1 cellular context compared by ENCODE assay signal in genomic region chr1:205591522-205592351, GRCh38.
TF ChIP-seq lines count a peak whose summit lies in the region.

No MANE protein-coding gene starts in this region.

TF ChIP-seq in K562, 482 proteins besides CTCF, POLR2A, EP300 and RAD21 (continued from another document and continues in another):
- TF ChIP-seq ZNF609 (CRISPR knock-in tag; IDR thresholded peaks at IDR 0.05; ENCODE audit: borderline replicate concordance) (no peak), YBX1 (IDR thresholded peaks at IDR 0.05) (no peak), STAT5B (CRISPR knock-in tag; IDR thresholded peaks at IDR 0.05) (no peak), ZFPM2 (CRISPR knock-in tag; IDR thresholded peaks at IDR 0.05) (no peak), PRDM10 (IDR thresholded peaks at IDR 0.05; ENCODE audit: partially characterized antibody) (no peak), NFE2 (IDR thresholded peaks at IDR 0.05; ENCODE audit: low read depth) (no peak), E2F5 (CRISPR knock-in tag; IDR thresholded peaks at IDR 0.05) (0 out of 2 replicates have a peak, but pooled peaks have one; percentile 21), ZNF133 (CRISPR knock-in tag; IDR thresholded peaks at IDR 0.05) (no peak), HMBOX1 (IDR thresholded peaks at IDR 0.05) (no peak), WHSC1 (IDR thresholded peaks at IDR 0.05; ENCODE audit: low read length) (no peak), ELK1 (CRISPR knock-in tag; IDR thresholded peaks at IDR 0.05) (no peak), STAT5A (IDR thresholded peaks at IDR 0.05; ENCODE audit: borderline replicate concordance, low read length) (no peak), CBX2 (IDR thresholded peaks at IDR 0.05; ENCODE audit: insufficient read depth, low read length, poor library complexity, severe bottlenecking) (no peak), SAFB2 (IDR thresholded peaks at IDR 0.05; ENCODE audit: borderline replicate concordance, low read depth, low read length, severe bottlenecking) (no peak), ZNF23 (CRISPR knock-in tag; IDR thresholded peaks at IDR 0.05) (0 out of 2 replicates have a peak, but pooled peaks have one; percentile 19), SRSF3 (IDR thresholded peaks at IDR 0.05; ENCODE audit: insufficient read depth, low read length) (no peak), HINFP (tag; conservative IDR thresholded peaks at IDR 0.05; ENCODE audit: low read depth) (no peak), ZNF24 (IDR thresholded peaks at IDR 0.05) (peak; percentile 59; the same call in 1 of the 2 replicates), MIER1 (IDR thresholded peaks at IDR 0.05; ENCODE audit: low read depth) (no peak), SIRT6 (IDR thresholded peaks at IDR 0.05; ENCODE audit: low read depth, low read length) (no peak), HMGN3 (IDR thresholded peaks at IDR 0.05; ENCODE audit: borderline replicate concordance, extremely low read depth, insufficient read length, low read depth, low read length) (peak; percentile 26), SPI1 (IDR thresholded peaks at IDR 0.05; ENCODE audit: borderline replicate concordance, low read depth, low read length) (peak; percentile 62; the same call in 1 of the 2 replicates), E2F1 (CRISPR knock-in tag; IDR thresholded peaks at IDR 0.05) (no peak), ESRRB (CRISPR knock-in tag; IDR thresholded peaks at IDR 0.05; ENCODE audit: borderline replicate concordance) (no peak), ZNF507 (tag; conservative IDR thresholded peaks at IDR 0.05) (no peak), MAX (CRISPR knock-in tag; IDR thresholded peaks at IDR 0.05) (no peak), RBBP5 (IDR thresholded peaks at IDR 0.05; ENCODE audit: borderline replicate concordance, insufficient read depth, low read length, poor library complexity, severe bottlenecking) (no peak), MEIS2 (IDR thresholded peaks at IDR 0.05; ENCODE audit: partially characterized antibody) (no peak), FOS (IDR thresholded peaks at IDR 0.05; ENCODE audit: extremely low read depth, insufficient read length) (no peak), KDM2B (CRISPR knock-in tag; IDR thresholded peaks at IDR 0.05) (no peak), ZBTB11 (CRISPR knock-in tag; IDR thresholded peaks at IDR 0.05) (0 out of 6 replicates have a peak, but pooled peaks of 1 of the 3 experiments have one; percentile 3), CBFA2T2 (conservative IDR thresholded peaks at IDR 0.05) (no peak), CBX5 (IDR thresholded peaks at IDR 0.05; ENCODE audit: borderline replicate concordance, low read depth) (0 out of 2 replicates have a peak, but pooled peaks have one; percentile 38), ARID3B (CRISPR knock-in tag; IDR thresholded peaks at IDR 0.05; ENCODE audit: borderline replicate concordance) (no peak), FOXO4 (CRISPR knock-in tag; IDR thresholded peaks at IDR 0.05) (no peak), CHD4 (IDR thresholded peaks at IDR 0.05; ENCODE audit: insufficient read depth, insufficient replicate concordance, low read depth, low read length, poor library complexity, severe bottlenecking) (no peak)
